ENCODE assay signal across 1 cellular context in the genomic region with DNA sequence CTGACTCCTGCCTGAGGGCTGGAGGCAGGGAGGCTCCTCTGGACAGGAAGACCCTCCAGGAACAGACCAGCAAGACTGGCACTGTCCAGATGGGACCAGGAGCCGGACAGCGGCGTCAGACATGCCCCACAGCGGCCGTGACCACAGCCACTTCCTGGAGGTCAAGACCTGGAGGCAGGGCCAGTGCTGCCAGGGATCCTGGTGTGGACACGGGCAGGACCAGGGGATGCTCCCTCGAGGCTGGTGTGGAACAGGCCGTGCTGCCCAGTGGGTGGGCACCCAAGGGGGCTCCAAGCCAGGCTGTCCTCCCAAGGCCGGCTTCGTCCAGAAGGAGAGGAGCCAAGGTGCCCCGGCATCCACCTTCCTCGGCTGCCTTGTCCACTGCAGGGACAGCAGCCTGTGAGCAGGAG.
TF ChIP-seq lines count a peak whose summit lies in the region.

No MANE protein-coding gene starts in this region.

TF ChIP-seq in HepG2, 621 proteins besides CTCF, POLR2A, EP300 and RAD21 (continues in another document):
- TF ChIP-seq ZNF446 (CRISPR knock-in tag; IDR thresholded peaks at IDR 0.05) (no peak), KLF9 (CRISPR knock-in tag; IDR thresholded peaks at IDR 0.05; ENCODE audit: low read depth) (no peak), ZBTB10 (CRISPR knock-in tag; IDR thresholded peaks at IDR 0.05; ENCODE audit: borderline replicate concordance) (no peak), ZNF761 (CRISPR knock-in tag; conservative IDR thresholded peaks at IDR 0.05) (no peak; the same call in 1 of the 2 replicates), ZNF720 (CRISPR knock-in tag; IDR thresholded peaks at IDR 0.05) (no peak), E2F2 (CRISPR knock-in tag; IDR thresholded peaks at IDR 0.05; ENCODE audit: borderline replicate concordance) (no peak), ZSCAN31 (CRISPR knock-in tag; IDR thresholded peaks at IDR 0.05; ENCODE audit: low read depth) (no peak), STAG1 (CRISPR knock-in tag; IDR thresholded peaks at IDR 0.05) (no peak), HNRNPUL1 (IDR thresholded peaks at IDR 0.05; ENCODE audit: low read depth, low read length) (no peak), ZBTB7A (CRISPR knock-in tag; IDR thresholded peaks at IDR 0.05) (no peak), PHF21A (CRISPR knock-in tag; IDR thresholded peaks at IDR 0.05) (no peak), ZNF770 (CRISPR knock-in tag; IDR thresholded peaks at IDR 0.05) (peak; percentile 83), ZSCAN30 (CRISPR knock-in tag; IDR thresholded peaks at IDR 0.05) (no peak), HES4 (CRISPR knock-in tag; IDR thresholded peaks at IDR 0.05; ENCODE audit: borderline replicate concordance) (peak; percentile 40; the same call in 1 of the 2 replicates), TBX3 (IDR thresholded peaks at IDR 0.05; ENCODE audit: borderline replicate concordance) (no peak), KLF6 (CRISPR knock-in tag; IDR thresholded peaks at IDR 0.05) (no peak), HOXA3 (CRISPR knock-in tag; IDR thresholded peaks at IDR 0.05) (0 out of 2 replicates have a peak, but pooled peaks have one; percentile 14), FOXA1 (IDR thresholded peaks at IDR 0.05) (no peak), FOXA1 (CRISPR knock-in tag; IDR thresholded peaks at IDR 0.05) (no peak), HOXA5 (CRISPR knock-in tag; IDR thresholded peaks at IDR 0.05) (peak; percentile 70; the same call in 1 of the 2 replicates), KMT2B (CRISPR knock-in tag; IDR thresholded peaks at IDR 0.05) (no peak), PHB2 (IDR thresholded peaks at IDR 0.05; ENCODE audit: partially characterized antibody) (no peak), KDM6A (CRISPR knock-in tag; IDR thresholded peaks at IDR 0.05; ENCODE audit: low read depth) (no peak), RFXANK (CRISPR knock-in tag; IDR thresholded peaks at IDR 0.05) (no peak), ZBTB8A (CRISPR knock-in tag; IDR thresholded peaks at IDR 0.05; ENCODE audit: borderline replicate concordance, low read depth) (no peak), ZNF747 (CRISPR knock-in tag; IDR thresholded peaks at IDR 0.05; ENCODE audit: borderline replicate concordance) (no peak), JARID2 (CRISPR knock-in tag; IDR thresholded peaks at IDR 0.05; ENCODE audit: insufficient replicate concordance) (peak; percentile 46), MXD1 (CRISPR knock-in tag; IDR thresholded peaks at IDR 0.05) (no peak), ZNF629 (CRISPR knock-in tag; conservative IDR thresholded peaks at IDR 0.05) (peak; percentile 25; the same call in 1 of the 2 replicates), MATR3 (CRISPR knock-in tag; IDR thresholded peaks at IDR 0.05) (no peak), ZNF207 (IDR thresholded peaks at IDR 0.05; ENCODE audit: borderline replicate concordance) (no peak), SUZ12 (IDR thresholded peaks at IDR 0.05; ENCODE audit: low read depth, low read length) (no peak), ZSCAN9 (CRISPR knock-in tag; IDR thresholded peaks at IDR 0.05; ENCODE audit: borderline replicate concordance) (no peak), REXO4 (CRISPR knock-in tag; IDR thresholded peaks at IDR 0.05; ENCODE audit: borderline replicate concordance) (0 out of 2 replicates have a peak, but pooled peaks have one; percentile 45), ZNF552 (CRISPR knock-in tag; IDR thresholded peaks at IDR 0.05; ENCODE audit: borderline replicate concordance) (no peak; the same call in 1 of the 2 replicates), AGO2 (optimal IDR thresholded peaks at IDR 0.05; ENCODE audit: low read depth, low read length) (peak; percentile 86), SNAPC5 (CRISPR knock-in tag; IDR thresholded peaks at IDR 0.05; ENCODE audit: borderline replicate concordance) (peak; percentile 52; the same call in 1 of the 2 replicates), RBFOX2 (IDR thresholded peaks at IDR 0.05; ENCODE audit: low read depth, low read length) (peak; percentile 74), ZFP36 (IDR thresholded peaks at IDR 0.05; ENCODE audit: borderline replicate concordance, low read depth, low read length, partially characterized antibody) (no peak), WIZ (CRISPR knock-in tag; IDR thresholded peaks at IDR 0.05) (no peak), CC2D1A (CRISPR knock-in tag; IDR thresholded peaks at IDR 0.05) (no peak), RXRA (CRISPR knock-in tag; IDR thresholded peaks at IDR 0.05) (no peak), PHF20 (CRISPR knock-in tag; IDR thresholded peaks at IDR 0.05) (no peak), ISL2 (CRISPR knock-in tag; IDR thresholded peaks at IDR 0.05) (0 out of 2 replicates have a peak, but pooled peaks have one; percentile 12), LBX2 (CRISPR knock-in tag; IDR thresholded peaks at IDR 0.05; ENCODE audit: borderline replicate concordance) (no peak), FOSL2 (CRISPR knock-in tag; IDR thresholded peaks at IDR 0.05) (no peak), HNRNPLL (IDR thresholded peaks at IDR 0.05; ENCODE audit: low read depth, low read length, poor library complexity, severe bottlenecking) (no peak)
- TF ChIP-seq, protein P1, sequence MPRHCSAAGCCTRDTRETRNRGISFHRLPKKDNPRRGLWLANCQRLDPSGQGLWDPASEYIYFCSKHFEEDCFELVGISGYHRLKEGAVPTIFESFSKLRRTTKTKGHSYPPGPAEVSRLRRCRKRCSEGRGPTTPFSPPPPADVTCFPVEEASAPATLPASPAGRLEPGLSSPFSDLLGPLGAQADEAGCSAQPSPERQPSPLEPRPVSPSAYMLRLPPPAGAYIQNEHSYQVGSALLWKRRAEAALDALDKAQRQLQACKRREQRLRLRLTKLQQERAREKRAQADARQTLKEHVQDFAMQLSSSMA (CRISPR knock-in tag; IDR thresholded peaks at IDR 0.05) = no peak
- TF ChIP-seq, protein P2, sequence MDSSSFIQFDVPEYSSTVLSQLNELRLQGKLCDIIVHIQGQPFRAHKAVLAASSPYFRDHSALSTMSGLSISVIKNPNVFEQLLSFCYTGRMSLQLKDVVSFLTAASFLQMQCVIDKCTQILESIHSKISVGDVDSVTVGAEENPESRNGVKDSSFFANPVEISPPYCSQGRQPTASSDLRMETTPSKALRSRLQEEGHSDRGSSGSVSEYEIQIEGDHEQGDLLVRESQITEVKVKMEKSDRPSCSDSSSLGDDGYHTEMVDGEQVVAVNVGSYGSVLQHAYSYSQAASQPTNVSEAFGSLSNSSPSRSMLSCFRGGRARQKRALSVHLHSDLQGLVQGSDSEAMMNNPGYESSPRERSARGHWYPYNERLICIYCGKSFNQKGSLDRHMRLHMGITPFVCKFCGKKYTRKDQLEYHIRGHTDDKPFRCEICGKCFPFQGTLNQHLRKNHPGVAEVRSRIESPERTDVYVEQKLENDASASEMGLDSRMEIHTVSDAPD (CRISPR knock-in tag; IDR thresholded peaks at IDR 0.05) = peak; percentile 66
- TF ChIP-seq, protein P3, sequence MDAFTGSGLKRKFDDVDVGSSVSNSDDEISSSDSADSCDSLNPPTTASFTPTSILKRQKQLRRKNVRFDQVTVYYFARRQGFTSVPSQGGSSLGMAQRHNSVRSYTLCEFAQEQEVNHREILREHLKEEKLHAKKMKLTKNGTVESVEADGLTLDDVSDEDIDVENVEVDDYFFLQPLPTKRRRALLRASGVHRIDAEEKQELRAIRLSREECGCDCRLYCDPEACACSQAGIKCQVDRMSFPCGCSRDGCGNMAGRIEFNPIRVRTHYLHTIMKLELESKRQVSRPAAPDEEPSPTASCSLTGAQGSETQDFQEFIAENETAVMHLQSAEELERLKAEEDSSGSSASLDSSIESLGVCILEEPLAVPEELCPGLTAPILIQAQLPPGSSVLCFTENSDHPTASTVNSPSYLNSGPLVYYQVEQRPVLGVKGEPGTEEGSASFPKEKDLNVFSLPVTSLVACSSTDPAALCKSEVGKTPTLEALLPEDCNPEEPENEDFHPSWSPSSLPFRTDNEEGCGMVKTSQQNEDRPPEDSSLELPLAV (CRISPR knock-in tag; conservative IDR thresholded peaks at IDR 0.05; ENCODE audit: low read depth) = no peak
- TF ChIP-seq, protein P4, sequence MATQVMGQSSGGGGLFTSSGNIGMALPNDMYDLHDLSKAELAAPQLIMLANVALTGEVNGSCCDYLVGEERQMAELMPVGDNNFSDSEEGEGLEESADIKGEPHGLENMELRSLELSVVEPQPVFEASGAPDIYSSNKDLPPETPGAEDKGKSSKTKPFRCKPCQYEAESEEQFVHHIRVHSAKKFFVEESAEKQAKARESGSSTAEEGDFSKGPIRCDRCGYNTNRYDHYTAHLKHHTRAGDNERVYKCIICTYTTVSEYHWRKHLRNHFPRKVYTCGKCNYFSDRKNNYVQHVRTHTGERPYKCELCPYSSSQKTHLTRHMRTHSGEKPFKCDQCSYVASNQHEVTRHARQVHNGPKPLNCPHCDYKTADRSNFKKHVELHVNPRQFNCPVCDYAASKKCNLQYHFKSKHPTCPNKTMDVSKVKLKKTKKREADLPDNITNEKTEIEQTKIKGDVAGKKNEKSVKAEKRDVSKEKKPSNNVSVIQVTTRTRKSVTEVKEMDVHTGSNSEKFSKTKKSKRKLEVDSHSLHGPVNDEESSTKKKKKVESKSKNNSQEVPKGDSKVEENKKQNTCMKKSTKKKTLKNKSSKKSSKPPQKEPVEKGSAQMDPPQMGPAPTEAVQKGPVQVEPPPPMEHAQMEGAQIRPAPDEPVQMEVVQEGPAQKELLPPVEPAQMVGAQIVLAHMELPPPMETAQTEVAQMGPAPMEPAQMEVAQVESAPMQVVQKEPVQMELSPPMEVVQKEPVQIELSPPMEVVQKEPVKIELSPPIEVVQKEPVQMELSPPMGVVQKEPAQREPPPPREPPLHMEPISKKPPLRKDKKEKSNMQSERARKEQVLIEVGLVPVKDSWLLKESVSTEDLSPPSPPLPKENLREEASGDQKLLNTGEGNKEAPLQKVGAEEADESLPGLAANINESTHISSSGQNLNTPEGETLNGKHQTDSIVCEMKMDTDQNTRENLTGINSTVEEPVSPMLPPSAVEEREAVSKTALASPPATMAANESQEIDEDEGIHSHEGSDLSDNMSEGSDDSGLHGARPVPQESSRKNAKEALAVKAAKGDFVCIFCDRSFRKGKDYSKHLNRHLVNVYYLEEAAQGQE (IDR thresholded peaks at IDR 0.05; ENCODE audit: borderline replicate concordance in 1 of 2, low read depth in 1 of 2, low read length in 2 of 2) = no peak
- TF ChIP-seq, protein P5, sequence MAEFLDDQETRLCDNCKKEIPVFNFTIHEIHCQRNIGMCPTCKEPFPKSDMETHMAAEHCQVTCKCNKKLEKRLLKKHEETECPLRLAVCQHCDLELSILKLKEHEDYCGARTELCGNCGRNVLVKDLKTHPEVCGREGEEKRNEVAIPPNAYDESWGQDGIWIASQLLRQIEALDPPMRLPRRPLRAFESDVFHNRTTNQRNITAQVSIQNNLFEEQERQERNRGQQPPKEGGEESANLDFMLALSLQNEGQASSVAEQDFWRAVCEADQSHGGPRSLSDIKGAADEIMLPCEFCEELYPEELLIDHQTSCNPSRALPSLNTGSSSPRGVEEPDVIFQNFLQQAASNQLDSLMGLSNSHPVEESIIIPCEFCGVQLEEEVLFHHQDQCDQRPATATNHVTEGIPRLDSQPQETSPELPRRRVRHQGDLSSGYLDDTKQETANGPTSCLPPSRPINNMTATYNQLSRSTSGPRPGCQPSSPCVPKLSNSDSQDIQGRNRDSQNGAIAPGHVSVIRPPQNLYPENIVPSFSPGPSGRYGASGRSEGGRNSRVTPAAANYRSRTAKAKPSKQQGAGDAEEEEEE (CRISPR knock-in tag; IDR thresholded peaks at IDR 0.05; ENCODE audit: borderline replicate concordance) = no peak
